In the genomic region with DNA sequence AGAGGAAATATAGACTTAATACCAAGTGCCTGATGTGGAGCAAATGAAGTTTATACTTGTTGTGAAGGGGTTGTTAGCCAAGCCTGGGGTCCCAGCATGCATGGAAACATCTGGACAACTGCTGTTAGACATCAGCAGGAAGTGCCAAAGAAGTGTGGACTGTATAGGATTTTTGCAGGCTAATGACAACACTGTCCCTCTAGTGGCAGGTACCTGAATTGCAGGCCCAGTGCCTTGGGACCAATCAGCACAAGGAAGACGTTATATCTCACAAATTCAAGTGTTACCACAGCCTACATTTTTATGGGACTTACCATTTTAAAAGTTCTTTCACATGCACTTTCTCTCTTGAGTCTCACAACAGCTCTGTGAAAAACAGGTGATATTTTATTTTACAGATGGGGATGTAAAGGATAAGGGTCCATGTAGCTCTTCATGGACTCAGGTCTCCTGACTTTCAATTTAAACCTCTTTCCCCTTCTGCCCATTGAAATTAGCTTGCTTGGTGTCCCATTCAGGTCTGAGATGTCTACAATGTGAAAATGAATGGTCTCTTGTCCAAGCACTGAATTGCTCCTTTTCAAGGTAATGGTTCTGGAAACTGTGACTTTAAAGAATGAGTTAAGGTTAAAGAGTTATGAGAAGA, we compare ENCODE assay signal across 8 cellular contexts.
DNase-seq lines count a peak whose midpoint lies in the region; ATAC-seq and TF ChIP-seq lines count a peak whose summit lies in the region.

No MANE protein-coding gene starts in this region.

- H3K79me1 ChIP-seq in trophoblast cell (ENCODE audit: low read length), result no peaks in the 10 kb centered on the region

- H3K36me3 ChIP-seq in fibroblast of lung (ENCODE audit: control insufficient read depth, insufficient read depth, low read length), result no peaks in the 10 kb centered on the region
- no peaks in the 10 kb centered on the region for H3K36me3 ChIP-seq in trophoblast cell (ENCODE audit: control insufficient read depth in 1 of 2, insufficient read depth in 2 of 2, low read length in 2 of 2)

- H3K4me1 ChIP-seq in fibroblast of lung (ENCODE audit: control insufficient read depth, extremely low read depth, insufficient read depth, low read length) (no peaks in the 10 kb centered on the region), trophoblast cell (ENCODE audit: control insufficient read depth in 1 of 2, insufficient read depth in 2 of 2, low read length in 2 of 2) (no peaks in the 10 kb centered on the region)

- H3K9ac ChIP-seq in fibroblast of lung (ENCODE audit: insufficient read depth, low read length), result no peak overlapping the region
- no peak overlapping the region for H3K9ac ChIP-seq in trophoblast cell (ENCODE audit: low read length)

- DNase-seq in AG10803 (ENCODE audit: low read depth) (peak; percentile 27), NCI-H748 treated with DMSO at 0.1 percent for 48 hours (lab: John Stamatoyannopoulos, UW) (peak; percentile 51), fibroblast of lung (ENCODE audit: low read depth in 2 of 2) (peak; percentile 40 to 66), trophoblast cell (peak; percentile 56 to 83), cerebellum (ENCODE audit: low spot score) (no peak)
- DNase-seq in activated CD8-positive, alpha-beta memory T cell treated with anti-CD3 and anti-CD28 coated beads, Interleukin-2, amount 50 U/mL, for 4 hours, result peak; percentile 57

- no peak overlapping the region for H3K27ac ChIP-seq in fibroblast of lung (ENCODE audit: insufficient read depth, low read length)
- H3K27ac ChIP-seq in trophoblast cell (ENCODE audit: low read depth, low read length), result no peak overlapping the region

- no peaks in the 10 kb centered on the region for H3K9me3 ChIP-seq in fibroblast of lung (ENCODE audit: control insufficient read depth, insufficient read depth, low read depth, low read length)
- peaks cover 3% of the 10 kb centered on the region for H3K9me3 ChIP-seq in trophoblast cell (ENCODE audit: insufficient read depth, low read depth, low read length)

- no CpG with 5 or more reads among the region's 1 CpG for WGBS in trophoblast cell (ENCODE audit: extremely low coverage, insufficient coverage, insufficient read length)

- no peak overlapping the region for H2BK12ac ChIP-seq in trophoblast cell (ENCODE audit: low read length)

- no peak overlapping the region for H3K18ac ChIP-seq in trophoblast cell (ENCODE audit: low read length)

- peaks cover 4% of the 10 kb centered on the region for H3K27me3 ChIP-seq in fibroblast of lung (ENCODE audit: control insufficient read depth, insufficient read depth, low read length)
- no peaks in the 10 kb centered on the region for H3K27me3 ChIP-seq in trophoblast cell (ENCODE audit: insufficient read depth, low read length)

- no peak overlapping the region for H4K8ac ChIP-seq in trophoblast cell (ENCODE audit: low read depth, low read length)

- no peak overlapping the region for H2AFZ ChIP-seq in fibroblast of lung (ENCODE audit: low read length)
- no peak overlapping the region for H2AFZ ChIP-seq in trophoblast cell (ENCODE audit: insufficient read depth, low read length, poor library complexity)

- H3K23ac ChIP-seq in trophoblast cell (ENCODE audit: low read length), result no peak overlapping the region

- H4K12ac ChIP-seq in trophoblast cell (ENCODE audit: low read depth, low read length), result no peak overlapping the region

- no peak overlapping the region for H2BK120ac ChIP-seq in trophoblast cell (ENCODE audit: insufficient read depth, low read length, poor library complexity)

- no peak overlapping the region for H2BK5ac ChIP-seq in trophoblast cell (ENCODE audit: low read depth, low read length, poor library complexity)

- H3K4me3 ChIP-seq in AG10803 (ENCODE audit: low read length) (no peak overlapping the region), fibroblast of lung (replicated peaks in 1 of 4; ENCODE audit: control extremely low read depth in 1 of 4, insufficient read depth in 1 of 4, low read depth in 3 of 4, low read length in 4 of 4) (no peak overlapping the region), trophoblast cell (ENCODE audit: low read depth, low read length) (no peak overlapping the region)

- TF ChIP-seq CTCF in AG10803 (conservative IDR thresholded peaks at IDR 0.05; ENCODE audit: low read length), result peak; percentile 90
- peak; percentile 86 to 99 for TF ChIP-seq CTCF in fibroblast of lung (conservative IDR thresholded peaks at IDR 0.05 in 1 of 2, IDR thresholded peaks at IDR 0.05 in 1 of 2; ENCODE audit: low read depth in 1 of 2, low read length in 2 of 2)

- H3K79me2 ChIP-seq in fibroblast of lung (ENCODE audit: control insufficient read depth, insufficient read depth, low read length), result no peaks in the 10 kb centered on the region
- H3K79me2 ChIP-seq in trophoblast cell (ENCODE audit: control insufficient read depth, insufficient read depth, low read length, poor library complexity), result no peaks in the 10 kb centered on the region

- H4K20me1 ChIP-seq in fibroblast of lung (ENCODE audit: control insufficient read depth, extremely low read depth, insufficient read depth, low read length), result no peaks in the 10 kb centered on the region

- no peak overlapping the region for H2AK5ac ChIP-seq in trophoblast cell (ENCODE audit: low read length)

- H4K91ac ChIP-seq in trophoblast cell (ENCODE audit: low read depth, low read length), result no peak overlapping the region

- peak; percentile 71 for ATAC-seq in GM19395 (IDR thresholded peaks at IDR 0.05; ENCODE audit: unreplicated experiment)
- no peak for ATAC-seq in HG02973 (IDR thresholded peaks at IDR 0.05; ENCODE audit: unreplicated experiment)

- no peak overlapping the region for H3K4ac ChIP-seq in trophoblast cell (ENCODE audit: low read depth, low read length)

- H3K14ac ChIP-seq in trophoblast cell (ENCODE audit: low read length), result no peak overlapping the region

- H3K4me2 ChIP-seq in fibroblast of lung (ENCODE audit: extremely low read depth, insufficient read depth, low read length), result no peak overlapping the region
- H3K4me2 ChIP-seq in trophoblast cell (ENCODE audit: low read length), result no peak overlapping the region
